In the genomic region with DNA sequence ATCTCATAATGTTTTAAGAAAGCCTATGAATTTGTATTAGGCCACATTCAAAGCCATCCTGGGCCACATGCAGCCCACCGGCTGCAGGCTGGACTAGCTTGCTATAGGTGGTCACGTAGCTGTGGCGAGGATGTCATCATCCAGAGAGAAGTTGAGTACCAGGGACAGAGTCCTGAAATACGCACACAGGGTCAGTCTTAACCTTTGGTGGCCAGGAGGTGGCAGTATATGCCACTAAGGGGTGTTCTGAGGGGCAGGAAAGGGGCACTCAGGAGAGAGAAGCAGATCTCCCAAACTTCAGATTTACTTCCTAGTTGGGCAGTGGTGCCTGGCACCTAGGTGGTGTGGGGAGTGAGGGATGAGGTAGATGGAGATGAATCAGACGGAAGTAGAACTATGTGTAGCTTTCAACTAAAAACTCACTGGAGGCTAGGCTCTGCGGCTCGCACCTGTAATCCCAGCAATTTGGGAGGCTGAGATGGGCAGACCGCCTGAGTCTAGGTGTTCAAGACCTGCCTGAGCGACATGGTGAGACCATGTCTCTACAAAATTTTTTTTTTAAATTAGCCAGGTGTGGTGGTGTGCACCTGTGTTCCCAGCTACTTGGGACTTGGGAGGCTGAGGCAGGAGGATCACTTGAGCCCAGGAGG, we compare ENCODE assay signal across 8 cellular contexts. TPM values are rescaled to one million over a fixed set of nuclear protein-coding genes. Genes with fewer than 3 reads are reported as not detected.
DNase-seq lines count a peak whose midpoint lies in the region; ATAC-seq and TF ChIP-seq lines count a peak whose summit lies in the region.

No MANE protein-coding gene starts in this region.

- H3K4me1 Mint-ChIP-seq in CD8-positive, alpha-beta memory T cell: peaks cover 20 to 24% (median 23%) of the 10 kb centered on the region in 3 donors
- H3K4me1 Mint-ChIP-seq in activated CD4-positive, alpha-beta T cell treated with anti-CD3 and anti-CD28 coated beads for 36 hours: no peaks in the 10 kb centered on the region
- peaks cover 22 to 27% of the 10 kb centered on the region in 2 donors for H3K4me1 Mint-ChIP-seq in effector memory CD8-positive, alpha-beta T cell (ENCODE audit: low read depth in 2 of 2)

- H3K36me3 ChIP-seq in CD8-positive, alpha-beta memory T cell (ENCODE audit: insufficient read depth, low read length): no peaks in the 10 kb centered on the region
- H3K36me3 ChIP-seq in H7 (replicated peaks; ENCODE audit: control insufficient read depth, insufficient read depth, low read length) (no peaks in the 10 kb centered on the region), tibial artery (no peaks in the 10 kb centered on the region)

- H3K4me3 Mint-ChIP-seq in CD8-positive, alpha-beta memory T cell: no peak overlapping the region
- no peak overlapping the region for H3K4me3 Mint-ChIP-seq in activated CD4-positive, alpha-beta T cell treated with anti-CD3 and anti-CD28 coated beads for 36 hours
- H3K4me3 Mint-ChIP-seq in effector memory CD8-positive, alpha-beta T cell: no peak overlapping the region

- peaks cover 8% of the 10 kb centered on the region for H3K4me1 ChIP-seq in CD8-positive, alpha-beta memory T cell (ENCODE audit: insufficient read depth, low read length)
- peaks cover 0 to 23% (median 18%) of the 10 kb centered on the region in 4 donors for H3K4me1 ChIP-seq in tibial artery

- DNase-seq in CD8-positive, alpha-beta memory T cell: peak; percentile 16 to 62 (median 30)
- peak; percentile 92 for DNase-seq in H7
- peak; percentile 80 for DNase-seq in NCI-H2227 treated with DMSO at 0.1 percent for 48 hours (lab: John Stamatoyannopoulos, UW)
- DNase-seq in activated CD4-positive, alpha-beta T cell treated with anti-CD3 and anti-CD28 coated beads for 36 hours: peak; percentile 67
- DNase-seq in effector memory CD8-positive, alpha-beta T cell: peak; percentile 32 to 44 (median 37)
- DNase-seq in medulla oblongata (ENCODE audit: extremely low spot score): peak; percentile 87
- DNase-seq in tibial artery: peak in 1 of 2 donors; percentile 72
- DNase-seq in T-helper 9 cell: no peak

- peak overlapping the region in 1 of 8 donors; percentile 43 for H3K27ac Mint-ChIP-seq in CD8-positive, alpha-beta memory T cell
- H3K27ac Mint-ChIP-seq in activated CD4-positive, alpha-beta T cell treated with anti-CD3 and anti-CD28 coated beads for 36 hours: no peak overlapping the region
- H3K27ac Mint-ChIP-seq in effector memory CD8-positive, alpha-beta T cell: no peak overlapping the region

- no peak overlapping the region for H3K27ac ChIP-seq in CD8-positive, alpha-beta memory T cell (ENCODE audit: low read depth, low read length)
- no peak overlapping the region for H3K27ac ChIP-seq in tibial artery

- ATAC-seq in activated CD4-positive, alpha-beta T cell treated with anti-CD3 and anti-CD28 coated beads for 36 hours: peak; percentile 82
- peak; percentile 57 for ATAC-seq in effector memory CD8-positive, alpha-beta T cell (replicated peaks)

- intact Hi-C loops in activated CD4-positive, alpha-beta T cell treated with anti-CD3 and anti-CD28 coated beads for 36 hours (cut with DNase I, micrococcal nuclease): loop anchor here (1.0 to 5.0 kb wide), 4 partner anchors 36 to 216 kb away; no protein-coding TSS in a partner anchor
- intact Hi-C loops in tibial artery (cut with DNase I; ENCODE audit: low total_unique reads): loop anchor here (1.0 to 5.0 kb wide), 2 partner anchors 36 to 136 kb away; no protein-coding TSS in a partner anchor

- H3K27me3 ChIP-seq in CD8-positive, alpha-beta memory T cell (ENCODE audit: insufficient read depth, low read length, poor library complexity, severe bottlenecking): peaks cover 12% of the 10 kb centered on the region
- H3K27me3 ChIP-seq in H7 (ENCODE audit: control insufficient read depth, insufficient read depth, low read length) (peaks cover 5% of the 10 kb centered on the region), tibial artery (peaks cover 0 to 19% of the 10 kb centered on the region in 2 donors)

- H3K9me3 ChIP-seq in CD8-positive, alpha-beta memory T cell (ENCODE audit: low read length): no peaks in the 10 kb centered on the region
- no peaks in the 10 kb centered on the region for H3K9me3 ChIP-seq in tibial artery

- H3K27me3 Mint-ChIP-seq in CD8-positive, alpha-beta memory T cell: peaks cover 5 to 23% of the 10 kb centered on the region in 2 donors
- peaks cover 28% of the 10 kb centered on the region for H3K27me3 Mint-ChIP-seq in activated CD4-positive, alpha-beta T cell treated with anti-CD3 and anti-CD28 coated beads for 36 hours
- H3K27me3 Mint-ChIP-seq in effector memory CD8-positive, alpha-beta T cell: peaks cover 18 to 40% of the 10 kb centered on the region in 2 donors

- CTCF ChIA-PET in CD8-positive, alpha-beta memory T cell (lab: Charles Lee): interaction anchor here (0.8 to 9.0 kb wide), 18 partner anchors 10 to 226 kb away, joined by 3 to 146 read pairs (median 4); no protein-coding TSS in a partner anchor
- CTCF ChIA-PET in activated CD4-positive, alpha-beta T cell treated with anti-CD3 and anti-CD28 coated beads for 36 hours (lab: Charles Lee): interaction anchor here (0.6 to 8.7 kb wide), 27 partner anchors 10 to 1141 kb away, joined by 3 to 191 read pairs (median 5); partner anchors contain the start of gene BLACAT1

- POLR2A ChIA-PET in CD8-positive, alpha-beta memory T cell (lab: Charles Lee): no interaction called here
- POLR2A ChIA-PET in activated CD4-positive, alpha-beta T cell treated with anti-CD3 and anti-CD28 coated beads for 36 hours (lab: Charles Lee): no interaction called here

- no peaks in the 10 kb centered on the region for H3K36me3 Mint-ChIP-seq in CD8-positive, alpha-beta memory T cell
- H3K36me3 Mint-ChIP-seq in activated CD4-positive, alpha-beta T cell treated with anti-CD3 and anti-CD28 coated beads for 36 hours (ENCODE audit: low read depth): no peaks in the 10 kb centered on the region
- no peaks in the 10 kb centered on the region for H3K36me3 Mint-ChIP-seq in effector memory CD8-positive, alpha-beta T cell (ENCODE audit: insufficient read depth)

- H3K4me3 ChIP-seq in CD8-positive, alpha-beta memory T cell (ENCODE audit: low read length): no peak overlapping the region
- H3K4me3 ChIP-seq in H7 (ENCODE audit: insufficient read depth, low read depth, low read length) (no peak overlapping the region), tibial artery (no peak overlapping the region)

- peak; percentile 82 to 83 for TF ChIP-seq CTCF in tibial artery (IDR thresholded peaks at IDR 0.05)

- H3K9me3 Mint-ChIP-seq in CD8-positive, alpha-beta memory T cell: no peaks in the 10 kb centered on the region
- H3K9me3 Mint-ChIP-seq in activated CD4-positive, alpha-beta T cell treated with anti-CD3 and anti-CD28 coated beads for 36 hours (ENCODE audit: low read depth): no peaks in the 10 kb centered on the region
- no peaks in the 10 kb centered on the region for H3K9me3 Mint-ChIP-seq in effector memory CD8-positive, alpha-beta T cell

RNA-seq across cellular contexts. Expression of gene CDK18, which starts 16.3 kb away (rescaled TPM):
- 1 to 10 TPM; 1.4 to 1.6 TPM for total RNA-seq in CD8-positive, alpha-beta memory T cell
- 0.43 TPM for polyA plus RNA-seq in CD8-positive, alpha-beta memory T cell
- total RNA-seq in H7 (2014; rRNA removed; shearing (Covaris generic)): 48.3 and 52.0 TPM in 2 replicates
- 1 to 10 TPM; 4.9 to 5.9 TPM for total RNA-seq in activated CD4-positive, alpha-beta T cell treated with anti-CD3 and anti-CD28 coated beads for 36 hours

RNA-seq across cellular contexts. Expression of gene BLACAT1, which starts 32.4 kb away (rescaled TPM):
- under 1 TPM in 1 of 2 experiments, not detected in 1; 0.09 TPM for total RNA-seq in CD8-positive, alpha-beta memory T cell
- polyA plus RNA-seq in CD8-positive, alpha-beta memory T cell: not detected
- 6.7 and 9.0 TPM in 2 replicates for total RNA-seq in H7 (2014; rRNA removed; shearing (Covaris generic))
- under 1 TPM; 0.25 to 0.32 TPM for total RNA-seq in activated CD4-positive, alpha-beta T cell treated with anti-CD3 and anti-CD28 coated beads for 36 hours
